Comparison of ENCODE assay signal across 7 cellular contexts in genomic region chr4:64588507-64588906, GRCh38.
"Had no signal": no experiment of that assay in that cellular context is flagged by ENCODE, and none has a peak within 500 bp of the region (broad histone marks: within the 10 kb centered on the region; RNA-seq: fewer than 3 reads in every experiment).

No MANE protein-coding gene starts in this region.

- H3K9ac ChIP-seq: KMS-11 had no signal

- FAIRE-seq: HTR-8/SVneo, K562 had no signal

- H3K4me2 ChIP-seq: KMS-11 had no signal

- ATAC-seq: K562 had no signal

- H3K27ac ChIP-seq: HL-60, KMS-11 had no signal

- DNase-seq: IMR-90, KBM-7, KG1 had no signal

- H3K4me3 ChIP-seq: K562 had no signal
